In the genomic region with DNA sequence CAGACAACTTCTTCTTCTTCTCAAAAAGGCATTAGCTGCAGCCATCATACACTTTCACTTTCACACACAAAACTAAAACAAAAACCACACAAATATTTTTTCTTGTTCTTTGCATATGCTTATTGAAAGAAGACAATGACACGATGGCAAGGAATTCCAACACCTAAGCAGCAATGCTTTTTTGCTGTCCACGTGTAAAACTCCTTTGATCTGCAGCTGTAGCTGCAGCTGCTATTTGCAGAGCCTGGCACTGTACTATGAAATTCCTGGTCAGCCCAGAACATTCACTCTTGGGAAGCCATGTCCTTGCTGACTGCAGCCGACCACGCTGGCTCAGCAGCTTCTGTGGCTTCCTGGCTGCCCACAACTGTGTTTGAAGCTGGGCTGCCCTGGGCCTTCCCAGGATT, we compare ENCODE assay signal across 9 cellular contexts.
A peak's percentile ranks its signal among the peaks of the same experiment; 100 is the strongest.
DNase-seq lines count a peak whose midpoint lies in the region; ATAC-seq and TF ChIP-seq lines count a peak whose summit lies in the region.
"Had no signal": no experiment of that assay in that cellular context is flagged by ENCODE, and none has a peak within 500 bp of the region (broad histone marks: within the 10 kb centered on the region; RNA-seq: fewer than 3 reads in every experiment).

No MANE protein-coding gene starts in this region.

- DNase-seq in GM12865 (ENCODE audit: low read depth) (peak; percentile 50), LHCN-M2 (ENCODE audit: low read depth) (peak; percentile 88), astrocyte of the hippocampus (ENCODE audit: low read depth, low spot score) (peak; percentile 88), nephron progenitor cell (peak; percentile 3), NCI-H524 treated with DMSO at 0.1 percent for 48 hours (lab: John Stamatoyannopoulos, UW) (no peak)
- DNase-seq in activated CD4-positive, alpha-beta T cell treated with anti-CD3 and anti-CD28 coated beads for 1 hour = no peak
- DNase-seq: Peyer's patch; stimulated activated naive CD8-positive, alpha-beta T cell treated with anti-CD3 and anti-CD28 coated beads, Interleukin-15, amount 100 ng/mL, for 72 hours had no signal

- H3K9me3 Mint-ChIP-seq in nephron progenitor cell = no peaks in the 10 kb centered on the region

- peaks cover 45% of the 10 kb centered on the region for H3K4me1 Mint-ChIP-seq in nephron progenitor cell
- H3K4me1 Mint-ChIP-seq: stimulated activated naive CD8-positive, alpha-beta T cell treated with anti-CD3 and anti-CD28 coated beads, Interleukin-15, amount 100 ng/mL, for 72 hours had no signal

- H3K4me3 Mint-ChIP-seq in nephron progenitor cell = no peak overlapping the region
- H3K4me3 Mint-ChIP-seq: stimulated activated naive CD8-positive, alpha-beta T cell treated with anti-CD3 and anti-CD28 coated beads, Interleukin-15, amount 100 ng/mL, for 72 hours had no signal

- H3K36me3 Mint-ChIP-seq in nephron progenitor cell (ENCODE audit: low read depth) = no peaks in the 10 kb centered on the region

- no peaks in the 10 kb centered on the region for H3K27me3 Mint-ChIP-seq in nephron progenitor cell (ENCODE audit: low read depth, poor library complexity)
- H3K27me3 Mint-ChIP-seq: stimulated activated naive CD8-positive, alpha-beta T cell treated with anti-CD3 and anti-CD28 coated beads, Interleukin-15, amount 100 ng/mL, for 72 hours had no signal

- H3K27ac Mint-ChIP-seq in nephron progenitor cell = peak overlapping the region; percentile 71
- H3K27ac Mint-ChIP-seq: stimulated activated naive CD8-positive, alpha-beta T cell treated with anti-CD3 and anti-CD28 coated beads, Interleukin-15, amount 100 ng/mL, for 72 hours had no signal

- no peak overlapping the region for H3K4me3 ChIP-seq in GM12865 (ENCODE audit: low read depth, low read length)
- H3K4me3 ChIP-seq: Peyer's patch had no signal

- ATAC-seq in GM21381 (IDR thresholded peaks at IDR 0.05; ENCODE audit: unreplicated experiment) = no peak
- ATAC-seq: stimulated activated naive CD8-positive, alpha-beta T cell treated with anti-CD3 and anti-CD28 coated beads, Interleukin-15, amount 100 ng/mL, for 72 hours had no signal

- TF ChIP-seq CTCF in GM12865 (IDR thresholded peaks at IDR 0.05; ENCODE audit: insufficient read depth, low read depth, low read length, missing control alignments) (no peak), nephron progenitor cell (IDR thresholded peaks at IDR 0.05) (no peak)

Comparison
In these comparisons a context has a peak if more than half of its experiments do, and no peak if none do; other contexts are left out.
1. DNase-seq: peak in GM12865 (single experiment), LHCN-M2 (single experiment), astrocyte of the hippocampus (single experiment) and nephron progenitor cell (single experiment); none in activated CD4-positive, alpha-beta T cell treated with anti-CD3 and anti-CD28 coated beads for 1 hour (single experiment) and NCI-H524 treated with DMSO at 0.1 percent for 48 hours (single experiment).